In genomic region chr6:167827588-167828324, GRCh38 we compare ENCODE assay signal across 1 cellular context.
TF ChIP-seq lines count a peak whose summit lies in the region.

No MANE protein-coding gene starts in this region.

TF ChIP-seq in HepG2, 621 proteins besides CTCF, POLR2A, EP300 and RAD21 (continued from another document and continues in another):
- TF ChIP-seq ZBTB40 (IDR thresholded peaks at IDR 0.05) (no peak), ZBTB40 (CRISPR knock-in tag; IDR thresholded peaks at IDR 0.05) (0 out of 2 replicates have a peak, but pooled peaks have one; percentile 34), SCMH1 (CRISPR knock-in tag; IDR thresholded peaks at IDR 0.05; ENCODE audit: borderline replicate concordance) (no peak), ZNF431 (CRISPR knock-in tag; IDR thresholded peaks at IDR 0.05; ENCODE audit: borderline replicate concordance, low read depth) (no peak), MLX (CRISPR knock-in tag; IDR thresholded peaks at IDR 0.05) (no peak), ZNF232 (CRISPR knock-in tag; IDR thresholded peaks at IDR 0.05; ENCODE audit: borderline replicate concordance) (0 out of 2 replicates have a peak, but pooled peaks have one; percentile 64), GPN1 (CRISPR knock-in tag; IDR thresholded peaks at IDR 0.05; ENCODE audit: borderline replicate concordance) (no peak), ZKSCAN5 (CRISPR knock-in tag; IDR thresholded peaks at IDR 0.05) (no peak), ZZZ3 (CRISPR knock-in tag; IDR thresholded peaks at IDR 0.05; ENCODE audit: borderline replicate concordance) (no peak), PLRG1 (conservative IDR thresholded peaks at IDR 0.05) (no peak), ZNF124 (CRISPR knock-in tag; IDR thresholded peaks at IDR 0.05) (peak; percentile 14; the same call in 1 of the 2 replicates), THYN1 (CRISPR knock-in tag; IDR thresholded peaks at IDR 0.05; ENCODE audit: borderline replicate concordance, low read depth) (no peak), ASH2L (IDR thresholded peaks at IDR 0.05; ENCODE audit: insufficient read length, low read depth, low read length) (peak; percentile 83), KDM4B (CRISPR knock-in tag; IDR thresholded peaks at IDR 0.05) (0 out of 2 replicates have a peak, but pooled peaks have one; percentile 26), HOXA9 (CRISPR knock-in tag; IDR thresholded peaks at IDR 0.05; ENCODE audit: borderline replicate concordance) (no peak), ZNF317 (CRISPR knock-in tag; IDR thresholded peaks at IDR 0.05) (no peak), CREB1 (IDR thresholded peaks at IDR 0.05) (no peak), CREB1 (CRISPR knock-in tag; IDR thresholded peaks at IDR 0.05) (no peak), ZFP91 (CRISPR knock-in tag; IDR thresholded peaks at IDR 0.05; ENCODE audit: borderline replicate concordance) (peak; percentile 47; the same call in 1 of the 2 replicates), NFKB2 (CRISPR knock-in tag; IDR thresholded peaks at IDR 0.05; ENCODE audit: borderline replicate concordance) (peak; percentile 77; the same call in 1 of the 2 replicates), ARID4A (CRISPR knock-in tag; IDR thresholded peaks at IDR 0.05; ENCODE audit: borderline replicate concordance) (peak; percentile 68; the same call in 1 of the 2 replicates), SETDB1 (CRISPR knock-in tag; IDR thresholded peaks at IDR 0.05; ENCODE audit: borderline replicate concordance) (no peak), ZSCAN30 (CRISPR knock-in tag; IDR thresholded peaks at IDR 0.05) (no peak), MIER3 (CRISPR knock-in tag; IDR thresholded peaks at IDR 0.05; ENCODE audit: borderline replicate concordance) (no peak), ZNF383 (CRISPR knock-in tag; IDR thresholded peaks at IDR 0.05; ENCODE audit: borderline replicate concordance) (no peak), MYC (CRISPR knock-in tag; IDR thresholded peaks at IDR 0.05; ENCODE audit: borderline replicate concordance) (peak; percentile 63; the same call in 1 of the 2 replicates), GFI1 (CRISPR knock-in tag; IDR thresholded peaks at IDR 0.05; ENCODE audit: borderline replicate concordance) (peak; percentile 23; the same call in 1 of the 2 replicates), SP2 (CRISPR knock-in tag; IDR thresholded peaks at IDR 0.05) (0 out of 2 replicates have a peak, but pooled peaks have one; percentile 14), ZNF629 (CRISPR knock-in tag; conservative IDR thresholded peaks at IDR 0.05) (no peak), IRF9 (CRISPR knock-in tag; IDR thresholded peaks at IDR 0.05; ENCODE audit: borderline replicate concordance) (no peak), RNF219 (CRISPR knock-in tag; IDR thresholded peaks at IDR 0.05) (no peak), ZBTB26 (CRISPR knock-in tag; IDR thresholded peaks at IDR 0.05; ENCODE audit: borderline replicate concordance) (no peak), NR0B2 (CRISPR knock-in tag; IDR thresholded peaks at IDR 0.05) (no peak; the same call in 1 of the 2 replicates), MEIS2 (CRISPR knock-in tag; IDR thresholded peaks at IDR 0.05) (no peak)
